ENCODE assay signal across 9 cellular contexts in genomic region chr7:7595451-7595850, GRCh38. TPM values are rescaled to one million over a fixed set of nuclear protein-coding genes. Genes with fewer than 3 reads are reported as not detected.
DNase-seq lines count a peak whose midpoint lies in the region; ATAC-seq and TF ChIP-seq lines count a peak whose summit lies in the region.
"Had no signal": no experiment of that assay in that cellular context is flagged by ENCODE, and none has a peak within 500 bp of the region (broad histone marks: within the 10 kb centered on the region; RNA-seq: fewer than 3 reads in every experiment).

No MANE protein-coding gene starts in this region.

- no peak overlapping the region for H3K27ac Mint-ChIP-seq in activated CD4-positive, alpha-beta memory T cell treated with anti-CD3 and anti-CD28 coated beads for 36 hours

- TF ChIP-seq CTCF in OCI-LY3 (IDR thresholded peaks at IDR 0.05; ENCODE audit: low read depth, low read length) (peak; percentile 27), thoracic aorta (IDR thresholded peaks at IDR 0.05) (peak; percentile 22)

- no peaks in the 10 kb centered on the region for H3K9me3 Mint-ChIP-seq in activated CD4-positive, alpha-beta memory T cell treated with anti-CD3 and anti-CD28 coated beads for 36 hours

- no peaks in the 10 kb centered on the region for H3K4me1 ChIP-seq in OCI-LY3 (ENCODE audit: low read length)
- no peaks in the 10 kb centered on the region for H3K4me1 ChIP-seq in thoracic aorta (ENCODE audit: control insufficient read depth in 1 of 2, low read depth in 2 of 2)

- H3K4me1 Mint-ChIP-seq in activated CD4-positive, alpha-beta memory T cell treated with anti-CD3 and anti-CD28 coated beads for 36 hours (ENCODE audit: low read depth): no peaks in the 10 kb centered on the region

- peaks cover 30% of the 10 kb centered on the region for H3K36me3 Mint-ChIP-seq in activated CD4-positive, alpha-beta memory T cell treated with anti-CD3 and anti-CD28 coated beads for 36 hours

- POLR2A ChIA-PET in activated CD4-positive, alpha-beta memory T cell treated with anti-CD3 and anti-CD28 coated beads for 36 hours (lab: Charles Lee): no interaction called here

- no peaks in the 10 kb centered on the region for H3K9me3 ChIP-seq in OCI-LY3 (ENCODE audit: insufficient read depth, low read length)
- H3K9me3 ChIP-seq in thoracic aorta: no peaks in the 10 kb centered on the region

- 0 out of 2 replicates have a peak, but pooled peaks cover 3% of the 10 kb centered on the region for H3K79me2 ChIP-seq in OCI-LY3 (ENCODE audit: low read length)

- no peaks in the 10 kb centered on the region for H3K27me3 Mint-ChIP-seq in activated CD4-positive, alpha-beta memory T cell treated with anti-CD3 and anti-CD28 coated beads for 36 hours

- intact Hi-C loops in activated CD4-positive, alpha-beta memory T cell treated with anti-CD3 and anti-CD28 coated beads for 36 hours (cut with micrococcal nuclease): loop anchor here (1.0 to 2.0 kb wide), 2 partner anchors 166 to 621 kb away; no protein-coding TSS in a partner anchor

- no peak overlapping the region for H3K4me3 ChIP-seq in OCI-LY3 (ENCODE audit: low read length)
- H3K4me3 ChIP-seq in thoracic aorta: no peak overlapping the region

- H3K36me3 ChIP-seq in OCI-LY3 (replicated peaks; ENCODE audit: low read depth, low read length) (peaks cover 37% of the 10 kb centered on the region), thoracic aorta (peaks cover 5% of the 10 kb centered on the region)

- DNase-seq in NCI-H2107 treated with DMSO at 0.1 percent for 48 hours (lab: John Stamatoyannopoulos, UW; ENCODE audit: unreplicated experiment): peak; percentile 65
- DNase-seq in NCI-H2107 (lab: John Stamatoyannopoulos, UW): no peak
- peak; percentile 16 for DNase-seq in fibroblast of gingiva (ENCODE audit: low read depth)
- no peak for DNase-seq in thoracic aorta (ENCODE audit: low spot score)
- DNase-seq in activated CD4-positive, alpha-beta memory T cell treated with anti-CD3 and anti-CD28 coated beads for 36 hours: no peak
- no peak for DNase-seq in NCI-H146 treated with DMSO at 0.1 percent for 48 hours (lab: John Stamatoyannopoulos, UW; ENCODE audit: unreplicated experiment)
- DNase-seq in stimulated activated CD4-positive, alpha-beta T cell treated with anti-CD3 and anti-CD28 coated beads, Interleukin-2, amount 100 ng/mL, for 24 hours: no peak

- H3K4me2 ChIP-seq in OCI-LY3 (ENCODE audit: low read length): no peak overlapping the region

- CTCF ChIA-PET in activated CD4-positive, alpha-beta memory T cell treated with anti-CD3 and anti-CD28 coated beads for 36 hours (lab: Charles Lee): interaction anchor here (0.6 to 2.1 kb wide), 15 partner anchors 11 to 700 kb away, joined by 3 to 9 read pairs (median 4); partner anchors contain the start of gene UMAD1

- H2AFZ ChIP-seq in OCI-LY3 (ENCODE audit: low read depth, low read length): no peak overlapping the region

- H3K27me3 ChIP-seq in OCI-LY3 (ENCODE audit: low read depth, low read length): no peaks in the 10 kb centered on the region
- H3K27me3 ChIP-seq in thoracic aorta (replicated peaks; ENCODE audit: insufficient read depth): no peaks in the 10 kb centered on the region

- no peak overlapping the region for H3K4me3 Mint-ChIP-seq in activated CD4-positive, alpha-beta memory T cell treated with anti-CD3 and anti-CD28 coated beads for 36 hours

- ATAC-seq in thoracic aorta (ENCODE audit: insufficient number of reproducible peaks, low FRiP score, low read depth): no peak

- H4K20me1 ChIP-seq in OCI-LY3 (ENCODE audit: insufficient read depth, low read length): no peaks in the 10 kb centered on the region

- no peak overlapping the region for H3K27ac ChIP-seq in OCI-LY3 (ENCODE audit: low read length)
- H3K27ac ChIP-seq in thoracic aorta: no peak overlapping the region

- no peak overlapping the region for H3K9ac ChIP-seq in OCI-LY3 (ENCODE audit: low read length)

RNA-seq across cellular contexts. Expression of gene MIOS, which starts 28.8 kb away (rescaled TPM):
- 10 to 100 TPM; 23.6 to 32.6 TPM for total RNA-seq in thoracic aorta
- 10 to 100 TPM; 37.2 to 37.7 TPM for total RNA-seq in activated CD4-positive, alpha-beta memory T cell treated with anti-CD3 and anti-CD28 coated beads for 36 hours

RNA-seq across cellular contexts. Expression of gene UMAD1, which starts 45.1 kb away (rescaled TPM):
- total RNA-seq in thoracic aorta: 10 to 100 TPM; 12.9 to 23.9 TPM
- 10 to 100 TPM; 15.0 to 17.6 TPM for total RNA-seq in activated CD4-positive, alpha-beta memory T cell treated with anti-CD3 and anti-CD28 coated beads for 36 hours

RNA-seq across cellular contexts. Expression of gene COL28A1, which starts 59.8 kb away (rescaled TPM):
- total RNA-seq in thoracic aorta: 1 to 10 TPM; 2.4 to 3.0 TPM
- under 1 TPM in 1 of 2 experiments, not detected in 1; 0.19 TPM for total RNA-seq in activated CD4-positive, alpha-beta memory T cell treated with anti-CD3 and anti-CD28 coated beads for 36 hours
- total RNA-seq: T-helper 1 cell treated with Interleukin-12 subunit alpha and Interleukin-12 subunit beta and Interleukin-4 antibody, amounts not matched to agents 30 ng/mL and 1 ng/mL, for 36 hours had no signal

Comparison
In these comparisons a context has a peak if more than half of its experiments do, and no peak if none do; other contexts are left out.
1. DNase-seq: peak in NCI-H2107 treated with DMSO at 0.1 percent for 48 hours (single experiment) and fibroblast of gingiva (single experiment); none in NCI-H2107 (single experiment), thoracic aorta (single experiment), activated CD4-positive, alpha-beta memory T cell treated with anti-CD3 and anti-CD28 coated beads for 36 hours (single experiment), NCI-H146 treated with DMSO at 0.1 percent for 48 hours (single experiment) and stimulated activated CD4-positive, alpha-beta T cell treated with anti-CD3 and anti-CD28 coated beads, Interleukin-2, amount 100 ng/mL, for 24 hours (0 of 2).